In the genomic region with DNA sequence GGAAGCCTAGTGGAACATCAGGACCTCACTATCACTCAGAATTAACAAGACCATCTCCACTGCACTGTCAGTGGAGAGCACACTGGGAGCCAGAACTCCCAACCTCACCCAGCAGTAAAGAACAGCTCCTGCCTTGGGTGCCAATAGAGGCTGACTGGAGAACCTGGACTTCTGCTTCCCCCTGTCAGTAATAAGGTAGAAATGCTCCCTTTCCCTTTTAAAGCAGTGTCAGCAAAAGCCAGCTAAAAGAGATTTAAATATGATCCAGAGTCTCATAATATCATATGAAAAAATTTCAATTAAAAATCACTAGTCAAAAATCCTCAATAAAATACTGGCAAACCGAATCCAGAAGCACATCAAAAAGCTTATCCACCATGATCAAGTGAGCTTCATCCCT, we compare ENCODE assay signal across 1 cellular context.
TF ChIP-seq lines count a peak whose summit lies in the region.

No MANE protein-coding gene starts in this region.

TF ChIP-seq in IMR-90, 13 proteins besides CTCF, POLR2A, EP300 and RAD21:
- TF ChIP-seq MAFK (IDR thresholded peaks at IDR 0.05; ENCODE audit: low read depth, low read length): 0 out of 2 replicates have a peak, but pooled peaks have one; percentile 20
- TF ChIP-seq, protein P1, sequence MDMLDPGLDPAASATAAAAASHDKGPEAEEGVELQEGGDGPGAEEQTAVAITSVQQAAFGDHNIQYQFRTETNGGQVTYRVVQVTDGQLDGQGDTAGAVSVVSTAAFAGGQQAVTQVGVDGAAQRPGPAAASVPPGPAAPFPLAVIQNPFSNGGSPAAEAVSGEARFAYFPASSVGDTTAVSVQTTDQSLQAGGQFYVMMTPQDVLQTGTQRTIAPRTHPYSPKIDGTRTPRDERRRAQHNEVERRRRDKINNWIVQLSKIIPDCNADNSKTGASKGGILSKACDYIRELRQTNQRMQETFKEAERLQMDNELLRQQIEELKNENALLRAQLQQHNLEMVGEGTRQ (IDR thresholded peaks at IDR 0.05; ENCODE audit: low read depth, low read length): no peak
